Comparison of ENCODE assay signal across 20 cellular contexts in the genomic region with DNA sequence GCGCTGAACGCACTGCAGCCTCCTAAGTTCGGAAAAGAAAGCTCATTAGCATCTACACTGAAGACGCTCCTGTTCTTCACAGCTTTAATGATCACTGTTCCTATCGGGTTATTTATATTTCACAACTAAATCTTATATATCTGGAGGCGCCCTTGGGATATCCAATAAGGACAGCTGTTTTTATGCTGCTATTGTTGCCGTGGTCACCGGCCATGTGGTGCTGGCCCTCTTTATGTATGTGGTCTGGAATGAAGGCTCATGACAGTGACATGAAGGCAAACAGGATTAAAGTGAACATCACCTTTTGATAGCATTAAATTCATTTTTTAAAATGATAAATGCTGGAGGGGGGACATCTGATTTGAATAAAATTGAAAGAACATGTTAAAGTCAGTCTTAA. TPM values are rescaled to one million over a fixed set of nuclear protein-coding genes. Genes with fewer than 3 reads are reported as not detected.
DNase-seq lines count a peak whose midpoint lies in the region; ATAC-seq, FAIRE-seq and TF ChIP-seq lines count a peak whose summit lies in the region.
"Had no signal": no experiment of that assay in that cellular context is flagged by ENCODE, and none has a peak within 500 bp of the region (broad histone marks: within the 10 kb centered on the region; RNA-seq: fewer than 3 reads in every experiment).

No MANE protein-coding gene starts in this region.

- H3K79me2 ChIP-seq in HepG2 (ENCODE audit: insufficient read depth, low read length) = peaks cover 15% of the 10 kb centered on the region
- H3K79me2 ChIP-seq in K562 (ENCODE audit: control insufficient read depth, insufficient read depth, low read length) = peaks cover 68% of the 10 kb centered on the region
- H3K79me2 ChIP-seq in osteoblast (ENCODE audit: insufficient read depth, low read length) = peaks cover 3% of the 10 kb centered on the region

- in situ Hi-C loops in HepG2 (cut with HindIII; ENCODE audit: extremely low pct_ligation_motif_present, low pct_unique_long_range_greater_than_20kb) (no loop called here), K562 (cut with MboI) (no loop called here)

- no peak for DNase-seq in HepG2 (ENCODE audit: low spot score)
- no peak for DNase-seq in right lobe of liver
- DNase-seq in K562 (ENCODE audit: extremely low read depth in 1 of 4, low spot score in 3 of 4) = no peak
- DNase-seq in osteoblast (ENCODE audit: insufficient read length, low spot score, missing footprints) = peak; percentile 26
- peak; percentile 11 for DNase-seq in upper lobe of right lung
- no peak for DNase-seq in mucosa of descending colon
- DNase-seq in foreskin melanocyte = no peak
- DNase-seq: C1 segment of cervical spinal cord; CD4-positive, CD25-positive, alpha-beta regulatory T cell; CD8-positive, alpha-beta memory T cell; DMS153; DMS79; GDM1; HCEC 1CT had no signal

- H3K36me3 ChIP-seq in HepG2 (replicated peaks in 1 of 2; ENCODE audit: control insufficient read depth in 1 of 2, insufficient read depth in 2 of 2, low read length in 2 of 2) (peaks cover 1 to 9% of the 10 kb centered on the region in 2 experiments; a peak in 3 of 5 replicates), right lobe of liver (no peaks in the 10 kb centered on the region), K562 (ENCODE audit: control insufficient read depth, insufficient read depth, low read length) (peaks cover 11% of the 10 kb centered on the region), osteoblast (ENCODE audit: insufficient read depth, low read length) (no peaks in the 10 kb centered on the region), upper lobe of right lung (peaks cover 11% of the 10 kb centered on the region), mucosa of descending colon (ENCODE audit: low read depth) (no peaks in the 10 kb centered on the region)

- no peak for FAIRE-seq in HepG2 (lab: Jason Lieb, UNC)
- no peak for FAIRE-seq in K562 (lab: Jason Lieb, UNC)
- FAIRE-seq: GM12892, GM18507, H54, HTR-8/SVneo had no signal

- H4K20me1 ChIP-seq in HepG2 (ENCODE audit: insufficient read depth, low read length) (no peaks in the 10 kb centered on the region), K562 (replicated peaks; ENCODE audit: control insufficient read depth, insufficient read depth, low read length) (0 out of 2 replicates have a peak, but pooled peaks cover 3% of the 10 kb centered on the region), osteoblast (ENCODE audit: insufficient read depth, low read length) (peaks cover 8% of the 10 kb centered on the region)

- CTCF ChIA-PET in HepG2 (lab: Yijun Ruan, JAX; ENCODE audit: low intra/inter-chr PET ratio, low total read pairs) = no interaction called here
- CTCF ChIA-PET in K562 (lab: Yijun Ruan, JAX; ENCODE audit: low intra/inter-chr PET ratio) = no interaction called here

- POLR2A ChIA-PET in HepG2 (lab: Yijun Ruan, JAX) (interaction anchor here (1.8 kb wide), 1 partner anchor 15 kb away, joined by 9 read pairs; no protein-coding TSS in a partner anchor), K562 (lab: Yijun Ruan, JAX) (interaction anchor here (0.6 to 3.3 kb wide), 6 partner anchors 8 to 468 kb away, joined by 3 to 13 read pairs (median 3); partner anchors contain the start of genes BLVRA and COA1)

- ATAC-seq in HepG2 (no peak), right lobe of liver (no peak), K562 (no peak), upper lobe of right lung (no peak), HG02759 (IDR thresholded peaks at IDR 0.05; ENCODE audit: unreplicated experiment) (no peak), mucosa of descending colon (no peak)
- ATAC-seq: GM23338 had no signal

- H2AFZ ChIP-seq in HepG2 (ENCODE audit: low read length) = no peak overlapping the region
- no peak overlapping the region for H2AFZ ChIP-seq in K562 (ENCODE audit: low read depth, low read length)
- no peak overlapping the region for H2AFZ ChIP-seq in osteoblast (ENCODE audit: low read length)
- H2AFZ ChIP-seq: GM23338 had no signal

- TF ChIP-seq RAD21 in HepG2 (CRISPR knock-in tag; IDR thresholded peaks at IDR 0.05) (no peak), K562 (CRISPR knock-in tag; conservative IDR thresholded peaks at IDR 0.05 in 1 of 2, IDR thresholded peaks at IDR 0.05 in 1 of 2) (no peak)

- H3K4me1 ChIP-seq in HepG2 (ENCODE audit: insufficient read depth, low read length) (peaks cover 95% of the 10 kb centered on the region), right lobe of liver (peaks cover 0 to 14% (median 0%) of the 10 kb centered on the region in 4 donors), K562 (replicated peaks in 1 of 2; ENCODE audit: control insufficient read depth in 2 of 2, insufficient read depth in 2 of 2, low read length in 2 of 2) (peaks cover 49 to 64% of the 10 kb centered on the region in 2 experiments), osteoblast (ENCODE audit: insufficient read depth, low read length) (peaks cover 14% of the 10 kb centered on the region), upper lobe of right lung (peaks cover 25% of the 10 kb centered on the region), mucosa of descending colon (ENCODE audit: low read depth) (no peaks in the 10 kb centered on the region)

- intact Hi-C loops in HepG2 (cut with micrococcal nuclease; ENCODE audit: unreplicated experiment) = no loop called here
- intact Hi-C loops in right lobe of liver (cut with DNase I) = no loop called here
- intact Hi-C loops in K562 (cut with micrococcal nuclease) = loop anchor here (5.0 kb wide), 2 partner anchors 40 to 45 kb away; partner anchors contain the start of gene COA1
- intact Hi-C loops in upper lobe of right lung (cut with DNase I) = no loop called here
- intact Hi-C loops in mucosa of descending colon (cut with DNase I, micrococcal nuclease) = no loop called here

- H3K27ac ChIP-seq in HepG2 (ENCODE audit: extremely low read length, insufficient read depth, low read length) (peak overlapping the region; percentile 93), right lobe of liver (no peak overlapping the region), K562 (ENCODE audit: extremely low read depth, low read depth, low read length) (no peak overlapping the region), osteoblast (ENCODE audit: low read depth, low read length) (no peak overlapping the region), upper lobe of right lung (no peak overlapping the region)

- TF ChIP-seq CTCF in HepG2 (CRISPR knock-in tag; IDR thresholded peaks at IDR 0.05) (no peak), right lobe of liver (IDR thresholded peaks at IDR 0.05) (no peak), K562 (IDR thresholded peaks at IDR 0.05 in 2 of 3, conservative IDR thresholded peaks at IDR 0.05 in 1 of 3; ENCODE audit: insufficient read depth in 2 of 3, low read depth in 1 of 3, low read length in 3 of 3) (no peak), osteoblast (IDR thresholded peaks at IDR 0.05; ENCODE audit: extremely low read depth, low read depth, low read length) (no peak), upper lobe of right lung (IDR thresholded peaks at IDR 0.05) (no peak), mucosa of descending colon (IDR thresholded peaks at IDR 0.05) (no peak)

- no peak for TF ChIP-seq EP300 in HepG2 (IDR thresholded peaks at IDR 0.05; ENCODE audit: low read depth in 2 of 2, low read length in 2 of 2)
- no peak for TF ChIP-seq EP300 in HepG2 (CRISPR knock-in tag; IDR thresholded peaks at IDR 0.05; ENCODE audit: borderline replicate concordance)
- no peak for TF ChIP-seq EP300 in K562 (IDR thresholded peaks at IDR 0.05; ENCODE audit: low read length)

- H3K9me1 ChIP-seq in K562 (ENCODE audit: control insufficient read depth, insufficient read depth, low read length) = no peaks in the 10 kb centered on the region

- no TSS peak for BruUV-seq in HepG2 (replicated peaks; lab: Mats Ljungman, UMichigan)
- no TSS peak for BruUV-seq in K562 (replicated peaks; lab: Mats Ljungman, UMichigan)

- H3K4me2 ChIP-seq in HepG2 (ENCODE audit: low read depth, low read length) (no peak overlapping the region), K562 (ENCODE audit: insufficient read depth, low read length) (no peak overlapping the region), osteoblast (ENCODE audit: insufficient read depth, low read length) (no peak overlapping the region)
- H3K4me2 ChIP-seq: GM23338 had no signal

- WGBS in HepG2 (ENCODE audit: low lambda C conversion rate) = 93% methylated on average over 8 of the region's 8 CpGs
- 86% methylated on average over 8 of the region's 8 CpGs for WGBS in right lobe of liver (ENCODE audit: insufficient coverage, low coverage, low lambda C conversion rate, missing lambda C conversion rate)
- 83% methylated on average over 8 of the region's 8 CpGs for WGBS in K562 (ENCODE audit: insufficient coverage, low coverage, missing lambda C conversion rate)

- H3K9me3 ChIP-seq in HepG2 (ENCODE audit: low read length) (no peaks in the 10 kb centered on the region), right lobe of liver (no peaks in the 10 kb centered on the region), K562 (replicated peaks; ENCODE audit: control insufficient read depth, insufficient read depth, low read depth, low read length) (no peaks in the 10 kb centered on the region), osteoblast (ENCODE audit: low read depth, low read length) (no peaks in the 10 kb centered on the region), upper lobe of right lung (no peaks in the 10 kb centered on the region), mucosa of descending colon (no peaks in the 10 kb centered on the region)

- no peak overlapping the region for H3K9ac ChIP-seq in HepG2 (ENCODE audit: insufficient read depth, low read depth, low read length)
- no peak overlapping the region for H3K9ac ChIP-seq in K562 (ENCODE audit: insufficient read depth in 1 of 2, low read depth in 2 of 2, low read length in 2 of 2)

- H3K4me3 ChIP-seq in HepG2 (replicated peaks in 1 of 3; ENCODE audit: insufficient read depth in 1 of 3, low read depth in 2 of 3, low read length in 3 of 3) = no peak overlapping the region
- H3K4me3 ChIP-seq in right lobe of liver = no peak overlapping the region
- no peak overlapping the region for H3K4me3 ChIP-seq in K562
- no peak overlapping the region for H3K4me3 ChIP-seq in osteoblast (ENCODE audit: insufficient read depth, low read length)
- H3K4me3 ChIP-seq in upper lobe of right lung = no peak overlapping the region
- H3K4me3 ChIP-seq in mucosa of descending colon = no peak overlapping the region
- H3K4me3 ChIP-seq: GM23338 had no signal

- no peak for TF ChIP-seq POLR2A in HepG2 (IDR thresholded peaks at IDR 0.05; ENCODE audit: insufficient read depth in 1 of 2, low read depth in 2 of 2, low read length in 2 of 2)
- no peak for TF ChIP-seq POLR2A in right lobe of liver (IDR thresholded peaks at IDR 0.05)
- no peak for TF ChIP-seq POLR2A in K562 (conservative IDR thresholded peaks at IDR 0.05)

- H3K27me3 ChIP-seq in HepG2 (ENCODE audit: control insufficient read depth in 1 of 2, insufficient read depth in 2 of 2, low read length in 2 of 2) (no peaks in the 10 kb centered on the region), right lobe of liver (no peaks in the 10 kb centered on the region), K562 (ENCODE audit: control insufficient read depth in 2 of 2, insufficient read depth in 2 of 2, low read length in 2 of 2) (no peaks in the 10 kb centered on the region), osteoblast (ENCODE audit: insufficient read depth, low read length) (no peaks in the 10 kb centered on the region), upper lobe of right lung (no peaks in the 10 kb centered on the region)

RNA-seq across cellular contexts. Expression of gene BLVRA, which starts 8.8 kb away (rescaled TPM):
- 64.2 and 95.5 TPM in 2 replicates for total RNA-seq in HepG2 (2016; rRNA removed; fragmentation: Illumina TruSeq; extraction: Trizol)
- 21.9 and 23.4 TPM in 2 replicates for total RNA-seq in HepG2 (2016; cell fraction: cytosol; rRNA removed; fragmentation: Illumina TruSeq; extraction: Trizol; ENCODE audit: low read depth)
- total RNA-seq in HepG2 (2016; cell fraction: insoluble cytoplasmic fraction; rRNA removed; fragmentation: Illumina TruSeq; extraction: Trizol) = 67.8 and 102 TPM in 2 replicates
- 20.5 and 21.4 TPM in 2 replicates for total RNA-seq in HepG2 (2016; cell fraction: membrane; rRNA removed; fragmentation: Illumina TruSeq; extraction: Trizol)
- 27.3 and 29.0 TPM in 2 replicates for total RNA-seq in HepG2 (2016; cell fraction: nucleus; rRNA removed; fragmentation: Illumina TruSeq; extraction: Trizol)
- 34.5 and 39.2 TPM in 2 replicates for polyA plus RNA-seq in HepG2 (2011; rRNA removed)
- polyA plus RNA-seq in HepG2 (2011; cell fraction: cytosol; rRNA removed) = 47.8 and 49.9 TPM in 2 replicates
- 12.4 and 14.9 TPM in 2 replicates for polyA plus RNA-seq in HepG2 (2011; cell fraction: nucleus; rRNA removed)
- 44.0 and 55.0 TPM in 2 replicates for polyA plus RNA-seq in HepG2 (2012)
- 24.0 and 27.8 TPM in 2 replicates for polyA plus RNA-seq in HepG2 (2016; cell fraction: cytosol; fragmentation: Illumina TruSeq; extraction: Trizol; ENCODE audit: low read depth)
- 114 and 128 TPM in 2 replicates for polyA plus RNA-seq in HepG2 (2016; cell fraction: insoluble cytoplasmic fraction; fragmentation: Illumina TruSeq; extraction: Trizol; ENCODE audit: low read depth)
- polyA plus RNA-seq in HepG2 (2016; cell fraction: membrane; fragmentation: Illumina TruSeq; extraction: Trizol; ENCODE audit: low read depth) = 19.9 and 21.4 TPM in 2 replicates
- polyA plus RNA-seq in HepG2 (2016; cell fraction: nucleus; fragmentation: Illumina TruSeq; extraction: Trizol; ENCODE audit: insufficient read depth, low read depth) = 45.1 and 49.9 TPM in 2 replicates
- 29.9 and 40.1 TPM in 2 replicates for polyA minus RNA-seq in HepG2 (2011; rRNA and poly(A)+ RNA removed; ENCODE audit: low replicate concordance)
- 17.3 and 18.1 TPM in 2 replicates for polyA minus RNA-seq in HepG2 (2011; cell fraction: cytosol; rRNA and poly(A)+ RNA removed)
- 9.5 and 12.1 TPM in 2 replicates for polyA minus RNA-seq in HepG2 (2011; cell fraction: nucleus; rRNA and poly(A)+ RNA removed)
- 10 to 100 TPM in 1 of 6 experiments, 1 to 10 TPM in 5; 3.1 to 14.7 (median 5.6) TPM for total RNA-seq in right lobe of liver
- 13.8 and 14.5 TPM in 2 replicates for total RNA-seq in K562 (2011; cell fraction: chromatin; rRNA removed; ENCODE audit: low replicate concordance)
- 9.5 and 15.5 TPM in 2 replicates for total RNA-seq in K562 (2011; cell fraction: nucleolus; rRNA removed)
- 13.6 and 14.7 TPM in 2 replicates for total RNA-seq in K562 (2011; cell fraction: nucleoplasm; rRNA removed)
- total RNA-seq in K562 (2014; rRNA removed) = 48.2 and 59.6 TPM in 2 replicates
- 54.4 and 54.8 TPM in 2 replicates for total RNA-seq in K562 (2014; rRNA removed; fragmentation: Illumina TruSeq; extraction: Trizol)
- total RNA-seq in K562 (2015; rRNA removed; fragmentation: Illumina TruSeq; extraction: Trizol) = 48.3 and 48.5 TPM in 2 replicates
- 50.9 and 56.6 TPM in 2 replicates for total RNA-seq in K562 (2021)
- 52.5 and 61.5 TPM in 2 replicates for polyA plus RNA-seq in K562 (2011; rRNA removed)
- polyA plus RNA-seq in K562 (2011; cell fraction: cytosol; rRNA removed) = 29.0 and 42.5 TPM in 2 replicates
- 11.2 and 19.2 TPM in 2 replicates for polyA plus RNA-seq in K562 (2011; cell fraction: nucleus; rRNA removed)
- 79.1 and 113 TPM in 2 replicates for polyA plus RNA-seq in K562 (2012)
- polyA plus RNA-seq in K562 (2014; fragmentation: Illumina TruSeq; extraction: Trizol) = 64.2 and 69.0 TPM in 2 replicates
- 100 to 1,000 TPM; 125 to 147 TPM for polyA plus RNA-seq in K562 (2014; fragmentation: Nextera tagmentation; extraction: Ambion mirVana)
- polyA plus RNA-seq in K562 (2014; rRNA removed) = 77.7 and 79.7 TPM in 2 replicates
- polyA minus RNA-seq in K562 (2011; rRNA and poly(A)+ RNA removed) = 36.3 and 37.4 TPM in 2 replicates
- 20.9 and 23.4 TPM in 2 replicates for polyA minus RNA-seq in K562 (2011; cell fraction: cytosol; rRNA and poly(A)+ RNA removed)
- 6.1 and 10.4 TPM in 2 replicates for polyA minus RNA-seq in K562 (2011; cell fraction: nucleus; rRNA and poly(A)+ RNA removed)
- total RNA-seq in osteoblast = 20.6 and 21.5 TPM in 2 replicates
- 104 TPM for total RNA-seq in upper lobe of right lung
- 10 to 100 TPM in 2 of 3 donors, 1 to 10 TPM in 1; 8.1 to 55.4 (median 12.9) TPM for total RNA-seq in mucosa of descending colon

RNA-seq across cellular contexts. Expression of gene COA1, which starts 38.0 kb away (rescaled TPM):
- 65.7 and 73.8 TPM in 2 replicates for total RNA-seq in HepG2 (2016; rRNA removed; fragmentation: Illumina TruSeq; extraction: Trizol)
- 55.7 and 58.2 TPM in 2 replicates for total RNA-seq in HepG2 (2016; cell fraction: cytosol; rRNA removed; fragmentation: Illumina TruSeq; extraction: Trizol; ENCODE audit: low read depth)
- total RNA-seq in HepG2 (2016; cell fraction: insoluble cytoplasmic fraction; rRNA removed; fragmentation: Illumina TruSeq; extraction: Trizol) = 70.5 and 77.2 TPM in 2 replicates
- 72.3 and 77.3 TPM in 2 replicates for total RNA-seq in HepG2 (2016; cell fraction: membrane; rRNA removed; fragmentation: Illumina TruSeq; extraction: Trizol)
- 76.7 and 96.2 TPM in 2 replicates for total RNA-seq in HepG2 (2016; cell fraction: nucleus; rRNA removed; fragmentation: Illumina TruSeq; extraction: Trizol)
- polyA plus RNA-seq in HepG2 (2011; rRNA removed) = 32.1 and 33.2 TPM in 2 replicates
- 26.3 and 35.6 TPM in 2 replicates for polyA plus RNA-seq in HepG2 (2011; cell fraction: cytosol; rRNA removed)
- polyA plus RNA-seq in HepG2 (2011; cell fraction: nucleus; rRNA removed) = 25.4 and 32.3 TPM in 2 replicates
- polyA plus RNA-seq in HepG2 (2012) = 50.0 and 53.2 TPM in 2 replicates
- polyA plus RNA-seq in HepG2 (2016; cell fraction: cytosol; fragmentation: Illumina TruSeq; extraction: Trizol; ENCODE audit: low read depth) = 44.5 and 61.1 TPM in 2 replicates
- polyA plus RNA-seq in HepG2 (2016; cell fraction: insoluble cytoplasmic fraction; fragmentation: Illumina TruSeq; extraction: Trizol; ENCODE audit: low read depth) = 79.5 and 94.9 TPM in 2 replicates
- 74.5 and 82.3 TPM in 2 replicates for polyA plus RNA-seq in HepG2 (2016; cell fraction: membrane; fragmentation: Illumina TruSeq; extraction: Trizol; ENCODE audit: low read depth)
- polyA plus RNA-seq in HepG2 (2016; cell fraction: nucleus; fragmentation: Illumina TruSeq; extraction: Trizol; ENCODE audit: insufficient read depth, low read depth) = 75.3 and 81.4 TPM in 2 replicates
- 53.0 and 124 TPM in 2 replicates for polyA minus RNA-seq in HepG2 (2011; rRNA and poly(A)+ RNA removed; ENCODE audit: low replicate concordance)
- 14.2 and 15.8 TPM in 2 replicates for polyA minus RNA-seq in HepG2 (2011; cell fraction: cytosol; rRNA and poly(A)+ RNA removed)
- 105 and 106 TPM in 2 replicates for polyA minus RNA-seq in HepG2 (2011; cell fraction: nucleus; rRNA and poly(A)+ RNA removed)
- total RNA-seq in right lobe of liver = 10 to 100 TPM; 15.8 to 35.6 (median 19.9) TPM
- 181 and 261 TPM in 2 replicates for total RNA-seq in K562 (2011; cell fraction: chromatin; rRNA removed; ENCODE audit: low replicate concordance)
- total RNA-seq in K562 (2011; cell fraction: nucleolus; rRNA removed) = 81.2 and 117 TPM in 2 replicates
- total RNA-seq in K562 (2011; cell fraction: nucleoplasm; rRNA removed) = 236 and 385 TPM in 2 replicates
- 105 and 109 TPM in 2 replicates for total RNA-seq in K562 (2014; rRNA removed)
- 197 TPM in 2 replicates for total RNA-seq in K562 (2014; rRNA removed; fragmentation: Illumina TruSeq; extraction: Trizol)
- 130 and 143 TPM in 2 replicates for total RNA-seq in K562 (2015; rRNA removed; fragmentation: Illumina TruSeq; extraction: Trizol)
- total RNA-seq in K562 (2021) = 137 and 149 TPM in 2 replicates
- 98.9 and 105 TPM in 2 replicates for polyA plus RNA-seq in K562 (2011; rRNA removed)
- polyA plus RNA-seq in K562 (2011; cell fraction: cytosol; rRNA removed) = 79.1 and 145 TPM in 2 replicates
- polyA plus RNA-seq in K562 (2011; cell fraction: nucleus; rRNA removed) = 90.7 and 107 TPM in 2 replicates
- polyA plus RNA-seq in K562 (2012) = 163 and 167 TPM in 2 replicates
- polyA plus RNA-seq in K562 (2014; fragmentation: Illumina TruSeq; extraction: Trizol) = 190 and 215 TPM in 2 replicates
- 100 to 1,000 TPM; 432 to 463 TPM for polyA plus RNA-seq in K562 (2014; fragmentation: Nextera tagmentation; extraction: Ambion mirVana)
- 181 and 203 TPM in 2 replicates for polyA plus RNA-seq in K562 (2014; rRNA removed)
- polyA minus RNA-seq in K562 (2011; rRNA and poly(A)+ RNA removed) = 110 and 121 TPM in 2 replicates
- 39.2 and 42.5 TPM in 2 replicates for polyA minus RNA-seq in K562 (2011; cell fraction: cytosol; rRNA and poly(A)+ RNA removed)
- polyA minus RNA-seq in K562 (2011; cell fraction: nucleus; rRNA and poly(A)+ RNA removed) = 60.6 and 89.1 TPM in 2 replicates
- total RNA-seq in osteoblast = 34.0 and 39.2 TPM in 2 replicates
- 47.9 TPM for total RNA-seq in upper lobe of right lung
- 10 to 100 TPM; 35.1 to 42.1 (median 38.8) TPM for total RNA-seq in mucosa of descending colon

Comparison
In these comparisons a context has a peak if more than half of its experiments do, and no peak if none do; other contexts are left out.
1. DNase-seq: peak in osteoblast (single experiment) and upper lobe of right lung (single experiment); none in HepG2 (single experiment), right lobe of liver (0 of 3), K562 (0 of 4), mucosa of descending colon (0 of 3) and foreskin melanocyte (single experiment).
2. Of the 241 proteins assayed by ChIP-seq in both HepG2 and K562: peak only in HepG2: none; only in K562: RFX1; in both: none; in neither: 240.